Comparison of ENCODE assay signal across 17 cellular contexts in the genomic region with DNA sequence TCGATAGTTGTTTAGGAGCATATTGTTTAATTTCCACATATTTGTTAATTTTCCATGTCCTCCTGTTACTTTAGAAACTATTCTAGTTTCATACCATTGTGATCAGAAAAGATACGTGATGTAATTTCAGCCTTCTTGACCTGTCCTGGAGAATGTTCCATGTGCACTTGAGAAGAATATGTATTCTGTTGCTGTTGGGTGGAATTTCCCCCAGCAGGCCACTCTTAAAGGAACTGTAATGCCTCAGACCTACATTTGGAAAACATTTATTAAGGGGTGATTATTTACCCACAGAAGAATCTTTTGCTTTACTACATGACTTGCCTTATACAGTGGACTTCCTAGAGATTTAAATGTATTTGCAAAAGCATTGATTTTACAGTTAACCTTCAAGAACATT. TPM values are rescaled to one million over a fixed set of nuclear protein-coding genes. Genes with fewer than 3 reads are reported as not detected.
DNase-seq lines count a peak whose midpoint lies in the region; ATAC-seq, FAIRE-seq and TF ChIP-seq lines count a peak whose summit lies in the region.
"Had no signal": no experiment of that assay in that cellular context is flagged by ENCODE, and none has a peak within 500 bp of the region (broad histone marks: within the 10 kb centered on the region; RNA-seq: fewer than 3 reads in every experiment).

No MANE protein-coding gene starts in this region.

- H4K20me1 ChIP-seq in endothelial cell of umbilical vein (replicated peaks; ENCODE audit: control insufficient read depth, extremely low read depth, insufficient read depth, low read length), result no peaks in the 10 kb centered on the region

- CTCF ChIA-PET in WTC11 (lab: Charles Lee), result no interaction called here
- CTCF ChIA-PET in endothelial cell of umbilical vein (lab: Charles Lee), result no interaction called here

- intact Hi-C loops in CD14-positive monocyte (cut with micrococcal nuclease), result loop anchor here in 1 of 2 donors (5.0 kb wide), 1 partner anchor 53 kb away; no protein-coding TSS in a partner anchor
- intact Hi-C loops in endothelial cell of umbilical vein (cut with micrococcal nuclease), result loop anchor here (10.0 kb wide), 1 partner anchor 375 kb away; no protein-coding TSS in a partner anchor
- intact Hi-C loops in psoas muscle (cut with DNase I), result loop anchor here (5.0 to 10.0 kb wide), 3 partner anchors 43 to 145 kb away; a partner anchor contains a TSS

- H3K4me1 Mint-ChIP-seq in CD14-positive monocyte, result peaks cover 88% of the 10 kb centered on the region
- H3K4me1 Mint-ChIP-seq in WTC11, result peaks cover 37% of the 10 kb centered on the region
- peaks cover 32 to 57% of the 10 kb centered on the region in 2 donors for H3K4me1 Mint-ChIP-seq in immature natural killer cell

- H3K27me3 Mint-ChIP-seq in CD14-positive monocyte (ENCODE audit: low read depth in 3 of 3) (peaks cover 0 to 6% (median 0%) of the 10 kb centered on the region in 3 donors), WTC11 (ENCODE audit: low read depth) (no peaks in the 10 kb centered on the region), immature natural killer cell (ENCODE audit: low read depth in 3 of 3) (peaks cover 0 to 1% (median 0%) of the 10 kb centered on the region in 3 donors)
- H3K27me3 Mint-ChIP-seq: activated naive CD4-positive, alpha-beta T cell treated with anti-CD3 and anti-CD28 coated beads, Interleukin-2, amount 10 ng/mL, durations not matched to agents 7 days and 5 days; CD4-positive, alpha-beta memory T cell had no signal

- H3K27ac ChIP-seq in endothelial cell of umbilical vein (ENCODE audit: insufficient read depth, low read depth, low read length), result peak overlapping the region; percentile 84
- peak overlapping the region; percentile 79 for H3K27ac ChIP-seq in psoas muscle

- no peaks in the 10 kb centered on the region for H3K9me3 Mint-ChIP-seq in CD14-positive monocyte
- H3K9me3 Mint-ChIP-seq in WTC11, result peaks cover 5% of the 10 kb centered on the region
- no peaks in the 10 kb centered on the region for H3K9me3 Mint-ChIP-seq in immature natural killer cell
- H3K9me3 Mint-ChIP-seq: activated naive CD4-positive, alpha-beta T cell treated with anti-CD3 and anti-CD28 coated beads, Interleukin-2, amount 10 ng/mL, durations not matched to agents 7 days and 5 days; CD4-positive, alpha-beta memory T cell; nephron had no signal

- no peaks in the 10 kb centered on the region for H3K9me3 ChIP-seq in endothelial cell of umbilical vein (replicated peaks; ENCODE audit: control insufficient read depth, insufficient read depth, low read length)
- H3K9me3 ChIP-seq in psoas muscle, result no peaks in the 10 kb centered on the region
- H3K9me3 ChIP-seq: body of pancreas had no signal

- peak overlapping the region; percentile 53 for H3K4me2 ChIP-seq in endothelial cell of umbilical vein (ENCODE audit: insufficient read depth, low read length)

- H3K36me3 ChIP-seq in endothelial cell of umbilical vein (ENCODE audit: control insufficient read depth in 2 of 2, extremely low read depth in 1 of 2, insufficient read depth in 2 of 2, low read length in 2 of 2), result no peaks in the 10 kb centered on the region
- no peaks in the 10 kb centered on the region for H3K36me3 ChIP-seq in psoas muscle (ENCODE audit: insufficient read depth in 1 of 2, low read depth in 1 of 2)

- 47 to 64% (median 56%) methylated on average over 2 of the region's 2 CpGs for WGBS in psoas muscle, 3 donors

- DNase-seq in CD14-positive monocyte (ENCODE audit: low spot score) (no peak), WTC11 (ENCODE audit: low spot score) (no peak), endothelial cell of umbilical vein (ENCODE audit: low read depth, low spot score) (peak; percentile 54), psoas muscle (no peak), immature natural killer cell (no peak), KG1 (lab: John Stamatoyannopoulos, UW) (no peak)
- DNase-seq: ACHN; activated naive CD4-positive, alpha-beta T cell treated with anti-CD3 and anti-CD28 coated beads, Interleukin-2, amount 10 ng/mL, durations not matched to agents 7 days and 5 days; body of pancreas; CD4-positive, alpha-beta memory T cell; DND-41; NCI-H1694 treated with DMSO at 0.1 percent for 48 hours had no signal

- ATAC-seq in WTC11, result no peak
- ATAC-seq in psoas muscle, result no peak
- ATAC-seq in esophagus mucosa, result no peak
- no peak for ATAC-seq in HG02623 (IDR thresholded peaks at IDR 0.05; ENCODE audit: unreplicated experiment)
- ATAC-seq: body of pancreas had no signal

- peaks cover 50% of the 10 kb centered on the region for H3K79me2 ChIP-seq in endothelial cell of umbilical vein (ENCODE audit: control insufficient read depth, insufficient read depth, low read length)

- H3K27me3 ChIP-seq in endothelial cell of umbilical vein (ENCODE audit: control insufficient read depth in 2 of 2, insufficient read depth in 2 of 2, low read length in 2 of 2) (no peaks in the 10 kb centered on the region), psoas muscle (ENCODE audit: insufficient read depth in 3 of 3, low read length in 2 of 3) (no peaks in the 10 kb centered on the region)
- H3K27me3 ChIP-seq: body of pancreas had no signal

- H3K36me3 Mint-ChIP-seq in CD14-positive monocyte, result peaks cover 12 to 24% of the 10 kb centered on the region in 2 donors
- no peaks in the 10 kb centered on the region for H3K36me3 Mint-ChIP-seq in WTC11
- H3K36me3 Mint-ChIP-seq in immature natural killer cell, result no peaks in the 10 kb centered on the region
- H3K36me3 Mint-ChIP-seq: activated naive CD4-positive, alpha-beta T cell treated with anti-CD3 and anti-CD28 coated beads, Interleukin-2, amount 10 ng/mL, durations not matched to agents 7 days and 5 days; CD4-positive, alpha-beta memory T cell had no signal

- TF ChIP-seq POLR2A in endothelial cell of umbilical vein (IDR thresholded peaks at IDR 0.05; ENCODE audit: low read depth, low read length), result no peak

- no peaks in the 10 kb centered on the region for H3K9me1 ChIP-seq in endothelial cell of umbilical vein (replicated peaks; ENCODE audit: control insufficient read depth, extremely low read depth, insufficient read depth, low read length)

- H3K4me3 Mint-ChIP-seq in CD14-positive monocyte (peak overlapping the region; percentile 89 to 94), WTC11 (no peak overlapping the region), immature natural killer cell (peak overlapping the region in 2 of 5 donors; percentile 27 to 36)
- H3K4me3 Mint-ChIP-seq: activated naive CD4-positive, alpha-beta T cell treated with anti-CD3 and anti-CD28 coated beads, Interleukin-2, amount 10 ng/mL, durations not matched to agents 7 days and 5 days; nephron had no signal

- no peak for FAIRE-seq in endothelial cell of umbilical vein (lab: Jason Lieb, UNC)
- FAIRE-seq: TTC549 had no signal

- H3K27ac Mint-ChIP-seq in CD14-positive monocyte (peak overlapping the region; percentile 99 to 100 (median 100)), WTC11 (peak overlapping the region; percentile 5; the same call in 1 of the 2 replicates), immature natural killer cell (peak overlapping the region in 2 of 6 donors; percentile 75 to 77)
- H3K27ac Mint-ChIP-seq: activated naive CD4-positive, alpha-beta T cell treated with anti-CD3 and anti-CD28 coated beads, Interleukin-2, amount 10 ng/mL, durations not matched to agents 7 days and 5 days; nephron had no signal

- dilution Hi-C loops in endothelial cell of umbilical vein (cut with MboI; ENCODE audit: extremely low pct_ligation_motif_present, low sequenced_read_pairs), result no loop called here

- H2AFZ ChIP-seq in endothelial cell of umbilical vein (ENCODE audit: low read depth, low read length), result no peak overlapping the region

- H3K4me3 ChIP-seq in endothelial cell of umbilical vein (replicated peaks in 1 of 3; ENCODE audit: insufficient read depth in 1 of 3, low read depth in 1 of 3, low read length in 3 of 3) (no peak overlapping the region), psoas muscle (no peak overlapping the region)
- H3K4me3 ChIP-seq: body of pancreas, lung had no signal

- POLR2A ChIA-PET in WTC11 (lab: Charles Lee) (no interaction called here), endothelial cell of umbilical vein (lab: Charles Lee) (no interaction called here)

- H3K4me1 ChIP-seq in endothelial cell of umbilical vein (ENCODE audit: control insufficient read depth, extremely low read depth, insufficient read depth, low read length), result peaks cover 76% of the 10 kb centered on the region
- peaks cover 73% of the 10 kb centered on the region for H3K4me1 ChIP-seq in psoas muscle

- no TSS peak for BruUV-seq in endothelial cell of umbilical vein (replicated peaks; lab: Mats Ljungman, UMichigan)

- H3K9ac ChIP-seq in endothelial cell of umbilical vein (replicated peaks; ENCODE audit: extremely low read depth, insufficient read depth, low read length), result peak overlapping the region; percentile 46

- TF ChIP-seq CTCF in CD14-positive monocyte (IDR thresholded peaks at IDR 0.05) (no peak), WTC11 (IDR thresholded peaks at IDR 0.05) (no peak), endothelial cell of umbilical vein (IDR thresholded peaks at IDR 0.05; ENCODE audit: extremely low read depth in 1 of 2, insufficient read depth in 1 of 2, low read depth in 1 of 2, low read length in 2 of 2) (no peak), psoas muscle (IDR thresholded peaks at IDR 0.05) (no peak)

TF ChIP-seq in WTC11, 78 proteins besides CTCF, POLR2A, EP300 and RAD21:
- TF ChIP-seq JAZF1 (CRISPR knock-in tag; IDR thresholded peaks at IDR 0.05), result no peak

TF ChIP-seq in endothelial cell of umbilical vein, 7 proteins besides CTCF, POLR2A, EP300 and RAD21 (continues in another document):
- no peak for TF ChIP-seq MYC (IDR thresholded peaks at IDR 0.05; ENCODE audit: low read depth, low read length)
- TF ChIP-seq EZH2 (IDR thresholded peaks at IDR 0.05; ENCODE audit: borderline replicate concordance, low read depth, low read length, severe bottlenecking), result no peak
- TF ChIP-seq, protein P1, sequence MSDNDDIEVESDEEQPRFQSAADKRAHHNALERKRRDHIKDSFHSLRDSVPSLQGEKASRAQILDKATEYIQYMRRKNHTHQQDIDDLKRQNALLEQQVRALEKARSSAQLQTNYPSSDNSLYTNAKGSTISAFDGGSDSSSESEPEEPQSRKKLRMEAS (IDR thresholded peaks at IDR 0.05; ENCODE audit: insufficient read depth, insufficient read length), result no peak

RNA-seq across cellular contexts. Expression of a gene that starts 55.5 kb away (rescaled TPM):
- polyA plus RNA-seq in CD14-positive monocyte, result 100 to 1,000 TPM; 124 to 130 TPM
- 40.7 to 50.6 TPM (median 43.4 TPM) in 3 replicates for total RNA-seq in WTC11 (2021)
- total RNA-seq in endothelial cell of umbilical vein, result 153 and 166 TPM in 2 replicates
- 192 and 229 TPM in 2 replicates for polyA plus RNA-seq in endothelial cell of umbilical vein
- polyA plus RNA-seq in endothelial cell of umbilical vein (2011; cell fraction: cytosol; rRNA removed), result 214 and 217 TPM in 2 replicates
- polyA plus RNA-seq in endothelial cell of umbilical vein (2011; cell fraction: nucleus; rRNA removed), result 214 and 235 TPM in 2 replicates
- 161 and 162 TPM in 2 replicates for polyA plus RNA-seq in endothelial cell of umbilical vein (2012)
- polyA minus RNA-seq in endothelial cell of umbilical vein, result 456 and 465 TPM in 2 replicates
- 31.2 TPM for polyA minus RNA-seq in endothelial cell of umbilical vein (2011; cell fraction: cytosol; rRNA and poly(A)+ RNA removed)
- 265 and 278 TPM in 2 replicates for polyA minus RNA-seq in endothelial cell of umbilical vein (2011; cell fraction: nucleus; rRNA and poly(A)+ RNA removed)
- total RNA-seq in psoas muscle, result 100 to 1,000 TPM in 3 of 4 donors, 10 to 100 TPM in 1; 55.1 to 219 (median 182) TPM
- 100 to 1,000 TPM in 1 of 3 donors, 10 to 100 TPM in 2; 50.5 to 287 (median 63.5) TPM for polyA plus RNA-seq in psoas muscle
- total RNA-seq in esophagus mucosa, result 29.1 TPM
- polyA plus RNA-seq in immature natural killer cell, result 10 to 100 TPM; 31.3 to 64.7 (median 60.6) TPM
